22 cellular contexts compared by ENCODE assay signal in genomic region chr10:6044060-6044459, GRCh38. TPM values are rescaled to one million over a fixed set of nuclear protein-coding genes. Genes with fewer than 3 reads are reported as not detected.
A peak's percentile ranks its signal among the peaks of the same experiment; 100 is the strongest.
DNase-seq lines count a peak whose midpoint lies in the region; ATAC-seq and TF ChIP-seq lines count a peak whose summit lies in the region.
"Had no signal": no experiment of that assay in that cellular context is flagged by ENCODE, and none has a peak within 500 bp of the region (broad histone marks: within the 10 kb centered on the region; RNA-seq: fewer than 3 reads in every experiment).

No MANE protein-coding gene starts in this region.

- CTCF ChIA-PET in CD8-positive, alpha-beta memory T cell (lab: Charles Lee) = interaction anchor here (1.0 to 1.7 kb wide), 2 partner anchors 30 to 42 kb away, joined by 3 to 5 read pairs; no protein-coding TSS in a partner anchor
- CTCF ChIA-PET in naive thymus-derived CD4-positive, alpha-beta T cell (lab: Charles Lee) = interaction anchor here (1.7 kb wide), 1 partner anchor 30 kb away, joined by 8 read pairs; no protein-coding TSS in a partner anchor
- CTCF ChIA-PET in RWPE1 (lab: Yijun Ruan, JAX) = interaction anchor here (0.6 kb wide), 1 partner anchor 201 kb away, joined by 3 read pairs; no protein-coding TSS in a partner anchor

- H3K9me3 ChIP-seq in CD8-positive, alpha-beta memory T cell (ENCODE audit: low read length) = no peaks in the 10 kb centered on the region
- no peaks in the 10 kb centered on the region for H3K9me3 ChIP-seq in naive thymus-derived CD4-positive, alpha-beta T cell (ENCODE audit: control insufficient read depth in 2 of 3, low read length in 3 of 3)
- H3K9me3 ChIP-seq: colonic mucosa, MG63, vagina had no signal

- no peak for TF ChIP-seq CTCF in RWPE1 (conservative IDR thresholded peaks at IDR 0.05; ENCODE audit: low read depth)

- H3K4me3 ChIP-seq in CD8-positive, alpha-beta memory T cell (ENCODE audit: low read length) = no peak overlapping the region
- no peak overlapping the region for H3K4me3 ChIP-seq in naive thymus-derived CD4-positive, alpha-beta T cell (ENCODE audit: low read length)
- H3K4me3 ChIP-seq: colonic mucosa, gastroesophageal sphincter, left ventricle myocardium inferior, MG63, vagina had no signal

- H3K27me3 Mint-ChIP-seq in activated CD4-positive, alpha-beta T cell treated with anti-CD3 and anti-CD28 coated beads, Interleukin-2, amount 10 ng/mL, durations not matched to agents 24 days and 14 days = no peaks in the 10 kb centered on the region
- H3K27me3 Mint-ChIP-seq in CD8-positive, alpha-beta memory T cell = peaks cover 0 to 4% of the 10 kb centered on the region in 2 donors
- no peaks in the 10 kb centered on the region for H3K27me3 Mint-ChIP-seq in activated T-helper 1 cell treated with anti-CD3 and anti-CD28 coated beads, Interleukin-12 subunit alpha, Interleukin-12 subunit beta, Interleukin-2, Interleukin-4 antibody, amounts not matched to agents 30 ng/mL and 10 ng/mL and 1 ng/mL, durations not matched to agents 14 hours and 24 hours and 36 hours (ENCODE audit: insufficient read depth)
- no peaks in the 10 kb centered on the region for H3K27me3 Mint-ChIP-seq in naive thymus-derived CD4-positive, alpha-beta T cell

- intact Hi-C loops in activated CD4-positive, alpha-beta T cell treated with anti-CD3 and anti-CD28 coated beads, Interleukin-2, amount 10 ng/mL, durations not matched to agents 24 days and 14 days (cut with micrococcal nuclease) = loop anchor here (2.0 kb wide), 2 partner anchors 13 to 15 kb away; no protein-coding TSS in a partner anchor
- intact Hi-C loops in activated T-helper 1 cell treated with anti-CD3 and anti-CD28 coated beads, Interleukin-12 subunit alpha, Interleukin-12 subunit beta, Interleukin-2, Interleukin-4 antibody, amounts not matched to agents 30 ng/mL and 10 ng/mL and 1 ng/mL, durations not matched to agents 14 hours and 24 hours and 36 hours (cut with micrococcal nuclease) = loop anchor here (2.0 kb wide), 2 partner anchors 13 to 15 kb away; no protein-coding TSS in a partner anchor
- intact Hi-C loops in naive thymus-derived CD4-positive, alpha-beta T cell (cut with micrococcal nuclease) = no loop called here

- peak overlapping the region; percentile 80 for H3K4me3 Mint-ChIP-seq in activated CD4-positive, alpha-beta T cell treated with anti-CD3 and anti-CD28 coated beads, Interleukin-2, amount 10 ng/mL, durations not matched to agents 24 days and 14 days
- H3K4me3 Mint-ChIP-seq in CD8-positive, alpha-beta memory T cell = peak overlapping the region in 5 of 7 donors; percentile 11 to 80 (median 43)
- H3K4me3 Mint-ChIP-seq in activated T-helper 1 cell treated with anti-CD3 and anti-CD28 coated beads, Interleukin-12 subunit alpha, Interleukin-12 subunit beta, Interleukin-2, Interleukin-4 antibody, amounts not matched to agents 30 ng/mL and 10 ng/mL and 1 ng/mL, durations not matched to agents 14 hours and 24 hours and 36 hours = peak overlapping the region; percentile 64
- H3K4me3 Mint-ChIP-seq in naive thymus-derived CD4-positive, alpha-beta T cell = peak overlapping the region; percentile 26 to 76 (median 68)
- H3K4me3 Mint-ChIP-seq: HFFc6 had no signal

- no peaks in the 10 kb centered on the region for H3K27me3 ChIP-seq in CD8-positive, alpha-beta memory T cell (ENCODE audit: insufficient read depth, low read length, poor library complexity, severe bottlenecking)
- no peaks in the 10 kb centered on the region for H3K27me3 ChIP-seq in naive thymus-derived CD4-positive, alpha-beta T cell (ENCODE audit: control insufficient read depth in 2 of 2, insufficient read depth in 2 of 2, low read length in 2 of 2)
- H3K27me3 ChIP-seq: colonic mucosa, gastroesophageal sphincter, vagina had no signal

- H3K36me3 ChIP-seq in CD8-positive, alpha-beta memory T cell (ENCODE audit: insufficient read depth, low read length) = no peaks in the 10 kb centered on the region
- H3K36me3 ChIP-seq in naive thymus-derived CD4-positive, alpha-beta T cell (ENCODE audit: control insufficient read depth in 2 of 3, insufficient read depth in 3 of 3, low read length in 3 of 3) = no peaks in the 10 kb centered on the region
- H3K36me3 ChIP-seq: colonic mucosa, gastroesophageal sphincter, left ventricle myocardium inferior, MG63, vagina had no signal

- ATAC-seq in naive thymus-derived CD4-positive, alpha-beta T cell = peak; percentile 55
- ATAC-seq: gastroesophageal sphincter, HepG2 had no signal

- POLR2A ChIA-PET in CD8-positive, alpha-beta memory T cell (lab: Charles Lee) = interaction anchor here (0.5 kb wide), 1 partner anchor 254 kb away, joined by 5 read pairs; no protein-coding TSS in a partner anchor
- POLR2A ChIA-PET in naive thymus-derived CD4-positive, alpha-beta T cell (lab: Charles Lee) = interaction anchor here (0.6 to 2.8 kb wide), 4 partner anchors 10 to 30 kb away, joined by 3 to 8 read pairs (median 3); no protein-coding TSS in a partner anchor
- POLR2A ChIA-PET in RWPE1 (lab: Yijun Ruan, JAX; ENCODE audit: low non-redundant PET) = no interaction called here

- peaks cover 8% of the 10 kb centered on the region for H3K9me3 Mint-ChIP-seq in activated CD4-positive, alpha-beta T cell treated with anti-CD3 and anti-CD28 coated beads, Interleukin-2, amount 10 ng/mL, durations not matched to agents 24 days and 14 days
- no peaks in the 10 kb centered on the region for H3K9me3 Mint-ChIP-seq in CD8-positive, alpha-beta memory T cell
- no peaks in the 10 kb centered on the region for H3K9me3 Mint-ChIP-seq in activated T-helper 1 cell treated with anti-CD3 and anti-CD28 coated beads, Interleukin-12 subunit alpha, Interleukin-12 subunit beta, Interleukin-2, Interleukin-4 antibody, amounts not matched to agents 30 ng/mL and 10 ng/mL and 1 ng/mL, durations not matched to agents 14 hours and 24 hours and 36 hours
- peaks cover 0 to 5% (median 2%) of the 10 kb centered on the region in 11 donors for H3K9me3 Mint-ChIP-seq in naive thymus-derived CD4-positive, alpha-beta T cell
- H3K9me3 Mint-ChIP-seq: HFFc6 had no signal

- H3K36me3 Mint-ChIP-seq in activated CD4-positive, alpha-beta T cell treated with anti-CD3 and anti-CD28 coated beads, Interleukin-2, amount 10 ng/mL, durations not matched to agents 24 days and 14 days (ENCODE audit: low read depth) = peaks cover 90% of the 10 kb centered on the region
- H3K36me3 Mint-ChIP-seq in CD8-positive, alpha-beta memory T cell = no peaks in the 10 kb centered on the region
- peaks cover 80% of the 10 kb centered on the region for H3K36me3 Mint-ChIP-seq in activated T-helper 1 cell treated with anti-CD3 and anti-CD28 coated beads, Interleukin-12 subunit alpha, Interleukin-12 subunit beta, Interleukin-2, Interleukin-4 antibody, amounts not matched to agents 30 ng/mL and 10 ng/mL and 1 ng/mL, durations not matched to agents 14 hours and 24 hours and 36 hours (ENCODE audit: low read depth)
- H3K36me3 Mint-ChIP-seq in naive thymus-derived CD4-positive, alpha-beta T cell = peaks cover 0 to 49% (median 4%) of the 10 kb centered on the region in 5 donors

- peaks cover 73% of the 10 kb centered on the region for H3K4me1 Mint-ChIP-seq in activated CD4-positive, alpha-beta T cell treated with anti-CD3 and anti-CD28 coated beads, Interleukin-2, amount 10 ng/mL, durations not matched to agents 24 days and 14 days
- peaks cover 47 to 66% (median 53%) of the 10 kb centered on the region in 3 donors for H3K4me1 Mint-ChIP-seq in CD8-positive, alpha-beta memory T cell
- H3K4me1 Mint-ChIP-seq in activated T-helper 1 cell treated with anti-CD3 and anti-CD28 coated beads, Interleukin-12 subunit alpha, Interleukin-12 subunit beta, Interleukin-2, Interleukin-4 antibody, amounts not matched to agents 30 ng/mL and 10 ng/mL and 1 ng/mL, durations not matched to agents 14 hours and 24 hours and 36 hours (ENCODE audit: low read depth) = peaks cover 95% of the 10 kb centered on the region
- peaks cover 39 to 80% (median 77%) of the 10 kb centered on the region in 7 donors for H3K4me1 Mint-ChIP-seq in naive thymus-derived CD4-positive, alpha-beta T cell

- peak; percentile 56 for DNase-seq in activated CD4-positive, alpha-beta T cell treated with anti-CD3 and anti-CD28 coated beads, Interleukin-2, amount 10 ng/mL, durations not matched to agents 24 days and 14 days
- DNase-seq in activated CD4-positive, alpha-beta T cell treated with anti-CD3 and anti-CD28 coated beads, Interleukin-2, amount 50 U/mL, for 4 hours = no peak
- peak in 1 of 5 donors; percentile 30 for DNase-seq in CD8-positive, alpha-beta memory T cell
- DNase-seq in activated T-helper 1 cell treated with anti-CD3 and anti-CD28 coated beads, Interleukin-12 subunit alpha, Interleukin-12 subunit beta, Interleukin-2, Interleukin-4 antibody, amounts not matched to agents 30 ng/mL and 10 ng/mL and 1 ng/mL, durations not matched to agents 14 hours and 24 hours and 36 hours (ENCODE audit: low spot score) = no peak
- DNase-seq in naive thymus-derived CD4-positive, alpha-beta T cell = no peak
- DNase-seq in hypothalamus (lab: John Stamatoyannopoulos, UW) (no peak), RWPE1 (ENCODE audit: low spot score) (no peak), RPMI8226 (no peak)
- DNase-seq: colonic mucosa, HFFc6, left ventricle myocardium inferior, MG63, NCI-H1694 treated with DMSO at 0.1 percent for 48 hours, OCI-M1 had no signal

- peaks cover 60% of the 10 kb centered on the region for H3K4me1 ChIP-seq in CD8-positive, alpha-beta memory T cell (ENCODE audit: insufficient read depth, low read length)
- peaks cover 27 to 44% of the 10 kb centered on the region in 2 donors for H3K4me1 ChIP-seq in naive thymus-derived CD4-positive, alpha-beta T cell (ENCODE audit: control insufficient read depth in 2 of 2, insufficient read depth in 2 of 2, low read length in 2 of 2)
- H3K4me1 ChIP-seq: colonic mucosa, gastroesophageal sphincter, left ventricle myocardium inferior, vagina had no signal

- H3K27ac ChIP-seq in CD8-positive, alpha-beta memory T cell (ENCODE audit: low read depth, low read length) = no peak overlapping the region
- no peak overlapping the region for H3K27ac ChIP-seq in naive thymus-derived CD4-positive, alpha-beta T cell (ENCODE audit: low read depth, low read length)
- H3K27ac ChIP-seq in RWPE1 = no peak overlapping the region
- H3K27ac ChIP-seq: colonic mucosa, gastroesophageal sphincter, left ventricle myocardium inferior, vagina had no signal

- peak overlapping the region; percentile 95 for H3K27ac Mint-ChIP-seq in activated CD4-positive, alpha-beta T cell treated with anti-CD3 and anti-CD28 coated beads, Interleukin-2, amount 10 ng/mL, durations not matched to agents 24 days and 14 days
- peak overlapping the region in 4 of 8 donors; percentile 15 to 82 (median 72) for H3K27ac Mint-ChIP-seq in CD8-positive, alpha-beta memory T cell
- H3K27ac Mint-ChIP-seq in activated T-helper 1 cell treated with anti-CD3 and anti-CD28 coated beads, Interleukin-12 subunit alpha, Interleukin-12 subunit beta, Interleukin-2, Interleukin-4 antibody, amounts not matched to agents 30 ng/mL and 10 ng/mL and 1 ng/mL, durations not matched to agents 14 hours and 24 hours and 36 hours = peak overlapping the region; percentile 89
- H3K27ac Mint-ChIP-seq in naive thymus-derived CD4-positive, alpha-beta T cell = peak overlapping the region in 7 of 9 donors; percentile 11 to 79 (median 52)
- H3K27ac Mint-ChIP-seq: HFFc6 had no signal

RNA-seq across cellular contexts. Expression of gene IL2RA, which starts 18.1 kb away (rescaled TPM):
- 965 and 989 TPM in 2 replicates for total RNA-seq in activated CD4-positive, alpha-beta T cell treated with anti-CD3 and anti-CD28 coated beads, Interleukin-2, amount 10 ng/mL, durations not matched to agents 24 days and 14 days
- 1,000 to 10,000 TPM; 1,178 to 1,224 TPM for total RNA-seq in CD8-positive, alpha-beta memory T cell
- polyA plus RNA-seq in CD8-positive, alpha-beta memory T cell = 8.3 TPM
- total RNA-seq in activated T-helper 1 cell treated with anti-CD3 and anti-CD28 coated beads, Interleukin-12 subunit alpha, Interleukin-12 subunit beta, Interleukin-2, Interleukin-4 antibody, amounts not matched to agents 30 ng/mL and 10 ng/mL and 1 ng/mL, durations not matched to agents 14 hours and 24 hours and 36 hours = 1,237 and 1,254 TPM in 2 replicates
- 100 to 1,000 TPM in 1 of 5 experiments, 10 to 100 TPM in 1, 1 to 10 TPM in 3; 2.5 to 266 (median 6.7) TPM for total RNA-seq in naive thymus-derived CD4-positive, alpha-beta T cell
- 1 to 10 TPM in 1 of 2 donors, under 1 TPM in 1; 0.85 to 3.0 TPM for polyA plus RNA-seq in naive thymus-derived CD4-positive, alpha-beta T cell
- total RNA-seq: astrocyte, Daoy, epithelial cell of proximal tubule, HepG2, HFFc6, NCI-H460, SK-MEL-5, vagina had no signal
- polyA plus RNA-seq: HepG2 had no signal

RNA-seq across cellular contexts. Expression of gene RBM17, which starts 44.8 kb away (rescaled TPM):
- total RNA-seq in activated CD4-positive, alpha-beta T cell treated with anti-CD3 and anti-CD28 coated beads, Interleukin-2, amount 10 ng/mL, durations not matched to agents 24 days and 14 days = 258 and 262 TPM in 2 replicates
- total RNA-seq in CD8-positive, alpha-beta memory T cell = 100 to 1,000 TPM; 269 to 282 TPM
- 91.8 TPM for polyA plus RNA-seq in CD8-positive, alpha-beta memory T cell
- 265 and 283 TPM in 2 replicates for total RNA-seq in activated T-helper 1 cell treated with anti-CD3 and anti-CD28 coated beads, Interleukin-12 subunit alpha, Interleukin-12 subunit beta, Interleukin-2, Interleukin-4 antibody, amounts not matched to agents 30 ng/mL and 10 ng/mL and 1 ng/mL, durations not matched to agents 14 hours and 24 hours and 36 hours
- total RNA-seq in naive thymus-derived CD4-positive, alpha-beta T cell = 100 to 1,000 TPM; 120 to 158 (median 127) TPM
- polyA plus RNA-seq in naive thymus-derived CD4-positive, alpha-beta T cell = 10 to 100 TPM; 66.6 to 83.0 TPM

Comparison
In these comparisons a context has a peak if more than half of its experiments do, and no peak if none do; other contexts are left out.
1. intact Hi-C loops: an anchor here in activated CD4-positive, alpha-beta T cell treated with anti-CD3 and anti-CD28 coated beads, Interleukin-2, amount 10 ng/mL, durations not matched to agents 24 days and 14 days (2.0 kb wide) and activated T-helper 1 cell treated with anti-CD3 and anti-CD28 coated beads, Interleukin-12 subunit alpha, Interleukin-12 subunit beta, Interleukin-2, Interleukin-4 antibody, amounts not matched to agents 30 ng/mL and 10 ng/mL and 1 ng/mL, durations not matched to agents 14 hours and 24 hours and 36 hours (2.0 kb wide); none called in naive thymus-derived CD4-positive, alpha-beta T cell.